In the genomic region with DNA sequence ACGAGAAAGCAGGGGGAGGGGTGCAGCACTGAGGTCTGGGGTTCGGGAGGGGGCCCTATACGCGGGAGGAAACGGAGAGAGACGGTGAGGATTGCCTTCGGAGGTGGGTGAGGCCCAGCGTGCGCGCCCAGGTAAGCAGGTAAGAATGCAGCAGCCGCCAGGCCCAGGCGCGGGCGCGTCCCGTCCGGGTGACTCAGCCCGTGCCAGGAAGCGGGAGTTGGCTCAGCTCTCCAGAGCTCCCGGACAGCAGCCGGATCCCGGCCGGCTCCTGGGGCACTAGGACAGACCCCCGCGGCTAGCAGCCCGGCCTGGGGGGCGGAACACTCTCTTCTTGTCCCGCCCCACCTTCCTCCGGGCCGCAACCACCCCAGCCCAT, we compare ENCODE assay signal across 9 cellular contexts. TPM values are rescaled to one million over a fixed set of nuclear protein-coding genes. Genes with fewer than 3 reads are reported as not detected.
DNase-seq lines count a peak whose midpoint lies in the region; ATAC-seq and TF ChIP-seq lines count a peak whose summit lies in the region.
"Had no signal": no experiment of that assay in that cellular context is flagged by ENCODE, and none has a peak within 500 bp of the region (broad histone marks: within the 10 kb centered on the region; RNA-seq: fewer than 3 reads in every experiment).

No MANE protein-coding gene starts in this region.

- H3K27me3 Mint-ChIP-seq in Calu3 (ENCODE audit: unreplicated experiment) (peaks cover 9% of the 10 kb centered on the region), T-helper 17 cell (peaks cover 73% of the 10 kb centered on the region)

- no peak overlapping the region for H3K27ac ChIP-seq in parathyroid adenoma

- peaks cover 7% of the 10 kb centered on the region for H3K4me1 ChIP-seq in parathyroid adenoma

- H3K9ac ChIP-seq in parathyroid adenoma: no peak overlapping the region

- no peaks in the 10 kb centered on the region for H3K36me3 ChIP-seq in parathyroid adenoma (ENCODE audit: control insufficient read depth, insufficient read depth, low read length)

- no peak overlapping the region for H3K4me3 ChIP-seq in parathyroid adenoma (ENCODE audit: low read depth, low read length)

- CTCF ChIA-PET in Calu3 (lab: Charles Lee): interaction anchor here (0.8 to 1.1 kb wide), 3 partner anchors 45 to 269 kb away, joined by 3 to 4 read pairs (median 3); partner anchors contain the start of gene TOMM6

- H2AFZ ChIP-seq in parathyroid adenoma: peak overlapping the region; percentile 66

- no TSS peak for BruUV-seq in Calu3 (replicated peaks; lab: Mats Ljungman, UMichigan)

- H3K9me3 Mint-ChIP-seq in Calu3 (ENCODE audit: low read depth, unreplicated experiment): no peaks in the 10 kb centered on the region

- ATAC-seq in T-helper 17 cell: no peak
- no peak for ATAC-seq in left ventricle myocardium superior
- no peak for ATAC-seq in GM19397 (IDR thresholded peaks at IDR 0.05; ENCODE audit: unreplicated experiment)

- H3K4me2 ChIP-seq in parathyroid adenoma (ENCODE audit: low read length): peak overlapping the region; percentile 52

- no peaks in the 10 kb centered on the region for H3K79me2 ChIP-seq in parathyroid adenoma

- H3K4me1 Mint-ChIP-seq in Calu3 (ENCODE audit: low read depth, unreplicated experiment) (peaks cover 29% of the 10 kb centered on the region), T-helper 17 cell (peaks cover 9% of the 10 kb centered on the region)

- intact Hi-C loops in Calu3 (cut with micrococcal nuclease; ENCODE audit: unreplicated experiment): no loop called here
- intact Hi-C loops in left ventricle myocardium superior (cut with micrococcal nuclease): no loop called here

- DNase-seq in Calu3 (peak; percentile 93), T-helper 17 cell (no peak), left ventricle myocardium superior (peak; percentile 46), inferior parietal cortex (ENCODE audit: extremely low spot score) (no peak)
- DNase-seq in activated CD4-positive, alpha-beta T cell treated with anti-CD3 and anti-CD28 coated beads, Interleukin-2, amount 50 U/mL, for 1 hour: no peak
- no peak for DNase-seq in stimulated activated CD4-positive, alpha-beta T cell treated with anti-CD3 and anti-CD28 coated beads, Interleukin-12 subunit alpha, Interleukin-12 subunit beta, amount 100 ng/mL, for 4 hours
- DNase-seq: DMS79 had no signal

- peak overlapping the region; percentile 62 for H3K4me3 Mint-ChIP-seq in Calu3 (ENCODE audit: low read depth, unreplicated experiment)
- H3K4me3 Mint-ChIP-seq in T-helper 17 cell: peak overlapping the region; percentile 50

- H3K9me3 ChIP-seq in T-helper 17 cell (ENCODE audit: control insufficient read depth, low read length, poor library complexity, severe bottlenecking) (no peaks in the 10 kb centered on the region), parathyroid adenoma (ENCODE audit: control insufficient read depth, low read length) (no peaks in the 10 kb centered on the region)

- H3K27ac Mint-ChIP-seq in Calu3 (ENCODE audit: unreplicated experiment) (peak overlapping the region; percentile 54), T-helper 17 cell (no peak overlapping the region)

- no peaks in the 10 kb centered on the region for H3K27me3 ChIP-seq in parathyroid adenoma (ENCODE audit: control insufficient read depth, insufficient read depth, low read length)

- H3K36me3 Mint-ChIP-seq in Calu3 (ENCODE audit: insufficient read depth, unreplicated experiment) (peaks cover 28% of the 10 kb centered on the region), T-helper 17 cell (ENCODE audit: low read depth) (peaks cover 8% of the 10 kb centered on the region)

- TF ChIP-seq CTCF in Calu3 (IDR thresholded peaks at IDR 0.05; ENCODE audit: unreplicated experiment) (no peak), parathyroid adenoma (IDR thresholded peaks at IDR 0.05) (no peak)

RNA-seq across cellular contexts. Expression of gene MDFI, which starts 1.5 kb away (rescaled TPM):
- 19.7 and 23.9 TPM in 2 replicates for total RNA-seq in Calu3 (2022)
- total RNA-seq in T-helper 17 cell: not detected
- total RNA-seq in left ventricle myocardium superior: 1.3 TPM

Comparison
In these comparisons a context has a peak if more than half of its experiments do, and no peak if none do; other contexts are left out.
1. DNase-seq: peak in Calu3 (single experiment) and left ventricle myocardium superior (single experiment); none in T-helper 17 cell (0 of 3), activated CD4-positive, alpha-beta T cell treated with anti-CD3 and anti-CD28 coated beads, Interleukin-2, amount 50 U/mL, for 1 hour (single experiment), inferior parietal cortex (single experiment) and stimulated activated CD4-positive, alpha-beta T cell treated with anti-CD3 and anti-CD28 coated beads, Interleukin-12 subunit alpha, Interleukin-12 subunit beta, amount 100 ng/mL, for 4 hours (single experiment).